In genomic region chr7:66626236-66626957, GRCh38 we compare ENCODE assay signal across 12 cellular contexts. TPM values are rescaled to one million over a fixed set of nuclear protein-coding genes. Genes with fewer than 3 reads are reported as not detected.
DNase-seq lines count a peak whose midpoint lies in the region; ATAC-seq and TF ChIP-seq lines count a peak whose summit lies in the region.
"Had no signal": no experiment of that assay in that cellular context is flagged by ENCODE, and none has a peak within 500 bp of the region (broad histone marks: within the 10 kb centered on the region; RNA-seq: fewer than 3 reads in every experiment).

No MANE protein-coding gene starts in this region.

- peaks cover 0 to 8% (median 0%) of the 10 kb centered on the region in 3 donors for H3K36me3 Mint-ChIP-seq in CD8-positive, alpha-beta memory T cell
- peaks cover 0 to 4% of the 10 kb centered on the region in 2 donors for H3K36me3 Mint-ChIP-seq in CD4-positive, alpha-beta memory T cell

- H3K9me3 ChIP-seq in CD8-positive, alpha-beta memory T cell (ENCODE audit: low read length) = no peaks in the 10 kb centered on the region
- H3K9me3 ChIP-seq in MG63 (no peaks in the 10 kb centered on the region), ovary (no peaks in the 10 kb centered on the region)
- H3K9me3 ChIP-seq in CD4-positive, alpha-beta memory T cell (ENCODE audit: control insufficient read depth in 1 of 2, low read length in 2 of 2) = no peaks in the 10 kb centered on the region

- peaks cover 0 to 3% of the 10 kb centered on the region in 2 donors for H3K27me3 Mint-ChIP-seq in CD8-positive, alpha-beta memory T cell
- no peaks in the 10 kb centered on the region for H3K27me3 Mint-ChIP-seq in CD4-positive, alpha-beta memory T cell

- no peak overlapping the region for H3K4me3 ChIP-seq in CD8-positive, alpha-beta memory T cell (ENCODE audit: low read length)
- H3K4me3 ChIP-seq in MG63 = no peak overlapping the region
- no peak overlapping the region for H3K4me3 ChIP-seq in ovary
- no peak overlapping the region for H3K4me3 ChIP-seq in CD4-positive, alpha-beta memory T cell (ENCODE audit: low read length in 2 of 2)

- POLR2A ChIA-PET in CD8-positive, alpha-beta memory T cell (lab: Charles Lee) = interaction anchor here (3.1 kb wide), 1 partner anchor 132 kb away, joined by 12 read pairs; no protein-coding TSS in a partner anchor
- POLR2A ChIA-PET in CD4-positive, alpha-beta memory T cell (lab: Charles Lee; ENCODE audit: partially characterized antibody) = interaction anchor here (2.8 to 6.0 kb wide), 3 partner anchors 28 to 114 kb away, joined by 8 to 83 read pairs (median 17); partner anchors contain the start of gene RABGEF1

- H3K27ac Mint-ChIP-seq in CD8-positive, alpha-beta memory T cell = peak overlapping the region in 4 of 8 donors; percentile 26 to 97 (median 60)
- peak overlapping the region in 2 of 7 donors; percentile 48 to 87 for H3K27ac Mint-ChIP-seq in CD4-positive, alpha-beta memory T cell

- no peak for TF ChIP-seq EP300 in ovary (IDR thresholded peaks at IDR 0.05)

- intact Hi-C loops in ovary (cut with DNase I) = no loop called here
- intact Hi-C loops in CD4-positive, alpha-beta memory T cell (cut with micrococcal nuclease) = no loop called here

- no peaks in the 10 kb centered on the region for H3K36me3 ChIP-seq in CD8-positive, alpha-beta memory T cell (ENCODE audit: insufficient read depth, low read length)
- H3K36me3 ChIP-seq in MG63 (no peaks in the 10 kb centered on the region), ovary (no peaks in the 10 kb centered on the region)
- no peaks in the 10 kb centered on the region for H3K36me3 ChIP-seq in CD4-positive, alpha-beta memory T cell (ENCODE audit: insufficient read depth, low read length)

- no peaks in the 10 kb centered on the region for H3K27me3 ChIP-seq in CD8-positive, alpha-beta memory T cell (ENCODE audit: insufficient read depth, low read length, poor library complexity, severe bottlenecking)
- H3K27me3 ChIP-seq in MG63 = no peaks in the 10 kb centered on the region
- no peaks in the 10 kb centered on the region for H3K27me3 ChIP-seq in ovary
- H3K27me3 ChIP-seq in CD4-positive, alpha-beta memory T cell (ENCODE audit: insufficient read depth, low read length) = no peaks in the 10 kb centered on the region

- ATAC-seq in left lobe of liver = no peak

- no peak overlapping the region for H3K27ac ChIP-seq in CD8-positive, alpha-beta memory T cell (ENCODE audit: low read depth, low read length)
- no peak overlapping the region for H3K27ac ChIP-seq in ovary
- H3K27ac ChIP-seq in CD4-positive, alpha-beta memory T cell (ENCODE audit: low read depth, low read length) = no peak overlapping the region

- TF ChIP-seq POLR2A in ovary (IDR thresholded peaks at IDR 0.05) = no peak

- H3K4me3 Mint-ChIP-seq in CD8-positive, alpha-beta memory T cell = peak overlapping the region in 6 of 7 donors; percentile 41 to 91 (median 81)
- H3K4me3 Mint-ChIP-seq in CD4-positive, alpha-beta memory T cell = peak overlapping the region in 4 of 8 donors; percentile 2 to 78 (median 17)

- 72 to 78% (median 76%) methylated on average over 4 of the region's 4 CpGs for WGBS in ovary, 3 donors

- no peak for TF ChIP-seq CTCF in ovary (IDR thresholded peaks at IDR 0.05)

- CTCF ChIA-PET in CD8-positive, alpha-beta memory T cell (lab: Charles Lee) = no interaction called here
- CTCF ChIA-PET in CD4-positive, alpha-beta memory T cell (lab: Charles Lee; ENCODE audit: partially characterized antibody) = no interaction called here

- H3K4me1 Mint-ChIP-seq in CD8-positive, alpha-beta memory T cell = peaks cover 24 to 32% (median 25%) of the 10 kb centered on the region in 3 donors
- peaks cover 20 to 24% (median 21%) of the 10 kb centered on the region in 4 donors for H3K4me1 Mint-ChIP-seq in CD4-positive, alpha-beta memory T cell

- no peaks in the 10 kb centered on the region for H3K9me3 Mint-ChIP-seq in CD8-positive, alpha-beta memory T cell
- peaks cover 0 to 2% (median 0%) of the 10 kb centered on the region in 8 donors for H3K9me3 Mint-ChIP-seq in CD4-positive, alpha-beta memory T cell
- H3K9me3 Mint-ChIP-seq: T-helper 1 cell treated with Interleukin-12 subunit alpha and Interleukin-12 subunit beta and Interleukin-4 antibody, amounts not matched to agents 30 μg/mL and 1 μg/mL, for 36 hours had no signal

- peaks cover 25% of the 10 kb centered on the region for H3K4me1 ChIP-seq in CD8-positive, alpha-beta memory T cell (ENCODE audit: insufficient read depth, low read length)
- peaks cover 8% of the 10 kb centered on the region for H3K4me1 ChIP-seq in ovary (ENCODE audit: insufficient read depth)
- peaks cover 22% of the 10 kb centered on the region for H3K4me1 ChIP-seq in CD4-positive, alpha-beta memory T cell (ENCODE audit: insufficient read depth, low read length)

- DNase-seq in CD8-positive, alpha-beta memory T cell = no peak
- DNase-seq in MG63 (peak; percentile 8), fibroblast of peridontal ligament (ENCODE audit: extremely low read depth) (peak; percentile 62), renal cortical epithelial cell (ENCODE audit: low read depth) (peak; percentile 12), left lobe of liver (ENCODE audit: low spot score) (no peak), ovary (no peak), amniotic stem cell (lab: John Stamatoyannopoulos, UW) (no peak)
- no peak for DNase-seq in CD4-positive, alpha-beta memory T cell
- DNase-seq: activated CD4-positive, alpha-beta T cell treated with anti-CD3 and anti-CD28 coated beads for 48 hours; erythroblast; NCI-H2171 treated with DMSO at 0.1 percent for 48 hours had no signal

RNA-seq across cellular contexts. Expression of gene KCTD7, which starts 2.3 kb away (rescaled TPM):
- 10 to 100 TPM; 11.6 to 12.5 TPM for total RNA-seq in CD8-positive, alpha-beta memory T cell
- polyA plus RNA-seq in CD8-positive, alpha-beta memory T cell = 17.1 TPM
- 3.0 and 18.5 TPM in 2 replicates for total RNA-seq in MG63 (2014; rRNA removed; shearing (Covaris generic); ENCODE audit: low replicate concordance)
- 4.0 and 8.4 TPM in 2 replicates for total RNA-seq in renal cortical epithelial cell
- total RNA-seq in left lobe of liver = 3.1 TPM
- total RNA-seq in ovary = 10 to 100 TPM; 15.6 to 28.5 (median 22.0) TPM
- polyA plus RNA-seq in ovary = 10 to 100 TPM; 13.4 to 25.8 TPM
- total RNA-seq in CD4-positive, alpha-beta memory T cell = 10 to 100 TPM; 57.3 to 63.8 TPM
- 10 to 100 TPM; 10.1 to 22.2 TPM for polyA plus RNA-seq in CD4-positive, alpha-beta memory T cell

Comparison
In these comparisons a context has a peak if more than half of its experiments do, and no peak if none do; other contexts are left out.
1. DNase-seq: peak in MG63 (single experiment), fibroblast of peridontal ligament (single experiment) and renal cortical epithelial cell (single experiment); none in CD8-positive, alpha-beta memory T cell (0 of 5), left lobe of liver (single experiment), ovary (0 of 5), CD4-positive, alpha-beta memory T cell (0 of 5) and amniotic stem cell (single experiment).